In the genomic region with DNA sequence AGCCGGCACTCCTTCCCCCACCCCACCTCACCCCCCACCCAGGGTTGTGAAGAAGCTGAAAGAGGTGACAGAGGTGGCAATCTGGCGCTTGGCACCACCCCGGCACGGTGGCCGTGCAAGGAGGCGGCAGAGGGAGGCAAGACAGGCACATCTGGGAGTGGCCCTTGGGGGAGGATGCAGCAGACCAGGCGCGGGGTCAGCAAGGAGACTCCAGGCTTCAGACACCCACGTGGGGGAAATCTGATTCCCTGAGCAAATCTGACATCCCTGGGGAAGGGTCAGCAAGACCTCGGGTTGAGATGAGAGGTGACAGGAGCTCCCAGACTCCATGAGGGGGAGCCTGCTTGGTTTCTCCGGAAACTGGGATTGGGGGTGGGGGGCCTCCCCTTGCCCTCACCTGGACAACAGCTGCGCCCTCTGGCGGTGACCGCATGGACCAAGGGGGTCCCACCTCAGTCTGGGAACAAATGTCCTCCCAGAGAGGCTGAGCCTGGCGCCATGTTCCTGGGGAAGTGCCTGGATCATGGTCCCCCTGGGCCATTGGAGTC, we compare ENCODE assay signal across 1 cellular context.
A peak's percentile ranks its signal among the peaks of the same experiment; 100 is the strongest.
TF ChIP-seq lines count a peak whose summit lies in the region.

No MANE protein-coding gene starts in this region.

TF ChIP-seq in HepG2, 621 proteins besides CTCF, POLR2A, EP300 and RAD21 (continued from another document and continues in another):
- TF ChIP-seq, protein P1, sequence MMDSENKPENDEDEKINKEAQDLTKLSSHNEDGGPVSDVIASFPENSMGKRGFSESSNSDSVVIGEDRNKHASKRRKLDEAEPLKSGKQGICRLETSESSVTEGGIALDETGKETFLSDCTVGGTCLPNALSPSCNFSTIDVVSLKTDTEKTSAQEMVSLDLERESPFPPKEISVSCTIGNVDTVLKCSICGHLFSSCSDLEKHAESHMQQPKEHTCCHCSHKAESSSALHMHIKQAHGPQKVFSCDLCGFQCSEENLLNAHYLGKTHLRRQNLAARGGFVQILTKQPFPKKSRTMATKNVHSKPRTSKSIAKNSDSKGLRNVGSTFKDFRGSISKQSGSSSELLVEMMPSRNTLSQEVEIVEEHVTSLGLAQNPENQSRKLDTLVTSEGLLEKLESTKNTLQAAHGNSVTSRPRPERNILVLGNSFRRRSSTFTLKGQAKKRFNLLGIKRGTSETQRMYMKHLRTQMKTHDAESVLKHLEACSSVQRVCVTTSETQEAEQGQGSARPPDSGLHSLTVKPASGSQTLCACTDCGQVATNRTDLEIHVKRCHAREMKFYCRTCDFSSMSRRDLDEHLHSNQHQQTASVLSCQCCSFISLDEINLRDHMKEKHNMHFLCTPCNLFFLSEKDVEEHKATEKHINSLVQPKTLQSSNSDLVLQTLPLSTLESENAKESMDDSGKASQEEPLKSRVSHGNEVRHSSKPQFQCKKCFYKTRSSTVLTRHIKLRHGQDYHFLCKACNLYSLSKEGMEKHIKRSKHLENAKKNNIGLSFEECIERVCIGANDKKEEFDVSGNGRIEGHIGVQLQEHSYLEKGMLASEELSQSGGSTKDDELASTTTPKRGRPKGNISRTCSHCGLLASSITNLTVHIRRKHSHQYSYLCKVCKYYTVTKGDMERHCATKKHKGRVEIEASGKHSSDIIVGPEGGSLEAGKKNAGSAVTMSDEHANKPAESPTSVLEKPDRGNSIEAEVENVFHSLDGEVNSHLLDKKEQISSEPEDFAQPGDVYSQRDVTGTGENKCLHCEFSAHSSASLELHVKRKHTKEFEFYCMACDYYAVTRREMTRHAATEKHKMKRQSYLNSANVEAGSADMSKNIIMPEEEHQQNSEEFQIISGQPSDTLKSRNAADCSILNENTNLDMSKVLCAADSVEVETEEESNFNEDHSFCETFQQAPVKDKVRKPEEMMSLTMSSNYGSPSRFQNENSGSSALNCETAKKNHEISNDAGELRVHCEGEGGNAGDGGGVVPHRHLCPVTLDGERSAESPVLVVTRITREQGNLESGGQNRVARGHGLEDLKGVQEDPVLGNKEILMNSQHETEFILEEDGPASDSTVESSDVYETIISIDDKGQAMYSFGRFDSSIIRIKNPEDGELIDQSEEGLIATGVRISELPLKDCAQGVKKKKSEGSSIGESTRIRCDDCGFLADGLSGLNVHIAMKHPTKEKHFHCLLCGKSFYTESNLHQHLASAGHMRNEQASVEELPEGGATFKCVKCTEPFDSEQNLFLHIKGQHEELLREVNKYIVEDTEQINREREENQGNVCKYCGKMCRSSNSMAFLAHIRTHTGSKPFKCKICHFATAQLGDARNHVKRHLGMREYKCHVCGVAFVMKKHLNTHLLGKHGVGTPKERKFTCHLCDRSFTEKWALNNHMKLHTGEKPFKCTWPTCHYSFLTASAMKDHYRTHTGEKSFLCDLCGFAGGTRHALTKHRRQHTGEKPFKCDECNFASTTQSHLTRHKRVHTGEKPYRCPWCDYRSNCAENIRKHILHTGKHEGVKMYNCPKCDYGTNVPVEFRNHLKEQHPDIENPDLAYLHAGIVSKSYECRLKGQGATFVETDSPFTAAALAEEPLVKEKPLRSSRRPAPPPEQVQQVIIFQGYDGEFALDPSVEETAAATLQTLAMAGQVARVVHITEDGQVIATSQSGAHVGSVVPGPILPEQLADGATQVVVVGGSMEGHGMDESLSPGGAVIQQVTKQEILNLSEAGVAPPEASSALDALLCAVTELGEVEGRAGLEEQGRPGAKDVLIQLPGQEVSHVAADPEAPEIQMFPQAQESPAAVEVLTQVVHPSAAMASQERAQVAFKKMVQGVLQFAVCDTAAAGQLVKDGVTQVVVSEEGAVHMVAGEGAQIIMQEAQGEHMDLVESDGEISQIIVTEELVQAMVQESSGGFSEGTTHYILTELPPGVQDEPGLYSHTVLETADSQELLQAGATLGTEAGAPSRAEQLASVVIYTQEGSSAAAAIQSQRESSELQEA (CRISPR knock-in tag; IDR thresholded peaks at IDR 0.05; ENCODE audit: not compliant biosample characterization): no peak
- TF ChIP-seq KLF13 (CRISPR knock-in tag; IDR thresholded peaks at IDR 0.05) (no peak), KDM3A (CRISPR knock-in tag; IDR thresholded peaks at IDR 0.05; ENCODE audit: low read depth) (no peak), NFKB2 (CRISPR knock-in tag; IDR thresholded peaks at IDR 0.05; ENCODE audit: borderline replicate concordance) (peak; percentile 34; the same call in 1 of the 2 replicates), ZNF274 (CRISPR knock-in tag; IDR thresholded peaks at IDR 0.05) (peak; percentile 55; the same call in 1 of the 2 replicates), USF2 (IDR thresholded peaks at IDR 0.05; ENCODE audit: low read depth, low read length) (no peak), USF2 (CRISPR knock-in tag; IDR thresholded peaks at IDR 0.05; ENCODE audit: borderline replicate concordance) (no peak), PCBP1 (IDR thresholded peaks at IDR 0.05; ENCODE audit: borderline replicate concordance, low read depth, low read length) (no peak), ZSCAN12 (CRISPR knock-in tag; IDR thresholded peaks at IDR 0.05) (no peak), GATA4 (IDR thresholded peaks at IDR 0.05; ENCODE audit: borderline replicate concordance, low read depth) (no peak), MEIS1 (CRISPR knock-in tag; IDR thresholded peaks at IDR 0.05; ENCODE audit: borderline replicate concordance) (no peak), HNRNPLL (IDR thresholded peaks at IDR 0.05; ENCODE audit: low read depth, low read length, poor library complexity, severe bottlenecking) (no peak), MXD3 (CRISPR knock-in tag; IDR thresholded peaks at IDR 0.05) (no peak; the same call in 1 of the 2 replicates), SOX13 (IDR thresholded peaks at IDR 0.05) (no peak), SOX13 (CRISPR knock-in tag; conservative IDR thresholded peaks at IDR 0.05 in 1 of 2, IDR thresholded peaks at IDR 0.05 in 1 of 2) (no peak), KDM2A (CRISPR knock-in tag; IDR thresholded peaks at IDR 0.05; ENCODE audit: borderline replicate concordance, low read depth) (peak; percentile 43; the same call in 1 of the 2 replicates), HES4 (CRISPR knock-in tag; IDR thresholded peaks at IDR 0.05; ENCODE audit: borderline replicate concordance) (no peak), TRIM24 (CRISPR knock-in tag; IDR thresholded peaks at IDR 0.05) (no peak)
- TF ChIP-seq, protein P2, sequence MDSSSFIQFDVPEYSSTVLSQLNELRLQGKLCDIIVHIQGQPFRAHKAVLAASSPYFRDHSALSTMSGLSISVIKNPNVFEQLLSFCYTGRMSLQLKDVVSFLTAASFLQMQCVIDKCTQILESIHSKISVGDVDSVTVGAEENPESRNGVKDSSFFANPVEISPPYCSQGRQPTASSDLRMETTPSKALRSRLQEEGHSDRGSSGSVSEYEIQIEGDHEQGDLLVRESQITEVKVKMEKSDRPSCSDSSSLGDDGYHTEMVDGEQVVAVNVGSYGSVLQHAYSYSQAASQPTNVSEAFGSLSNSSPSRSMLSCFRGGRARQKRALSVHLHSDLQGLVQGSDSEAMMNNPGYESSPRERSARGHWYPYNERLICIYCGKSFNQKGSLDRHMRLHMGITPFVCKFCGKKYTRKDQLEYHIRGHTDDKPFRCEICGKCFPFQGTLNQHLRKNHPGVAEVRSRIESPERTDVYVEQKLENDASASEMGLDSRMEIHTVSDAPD (CRISPR knock-in tag; IDR thresholded peaks at IDR 0.05): no peak
- TF ChIP-seq, protein P3, sequence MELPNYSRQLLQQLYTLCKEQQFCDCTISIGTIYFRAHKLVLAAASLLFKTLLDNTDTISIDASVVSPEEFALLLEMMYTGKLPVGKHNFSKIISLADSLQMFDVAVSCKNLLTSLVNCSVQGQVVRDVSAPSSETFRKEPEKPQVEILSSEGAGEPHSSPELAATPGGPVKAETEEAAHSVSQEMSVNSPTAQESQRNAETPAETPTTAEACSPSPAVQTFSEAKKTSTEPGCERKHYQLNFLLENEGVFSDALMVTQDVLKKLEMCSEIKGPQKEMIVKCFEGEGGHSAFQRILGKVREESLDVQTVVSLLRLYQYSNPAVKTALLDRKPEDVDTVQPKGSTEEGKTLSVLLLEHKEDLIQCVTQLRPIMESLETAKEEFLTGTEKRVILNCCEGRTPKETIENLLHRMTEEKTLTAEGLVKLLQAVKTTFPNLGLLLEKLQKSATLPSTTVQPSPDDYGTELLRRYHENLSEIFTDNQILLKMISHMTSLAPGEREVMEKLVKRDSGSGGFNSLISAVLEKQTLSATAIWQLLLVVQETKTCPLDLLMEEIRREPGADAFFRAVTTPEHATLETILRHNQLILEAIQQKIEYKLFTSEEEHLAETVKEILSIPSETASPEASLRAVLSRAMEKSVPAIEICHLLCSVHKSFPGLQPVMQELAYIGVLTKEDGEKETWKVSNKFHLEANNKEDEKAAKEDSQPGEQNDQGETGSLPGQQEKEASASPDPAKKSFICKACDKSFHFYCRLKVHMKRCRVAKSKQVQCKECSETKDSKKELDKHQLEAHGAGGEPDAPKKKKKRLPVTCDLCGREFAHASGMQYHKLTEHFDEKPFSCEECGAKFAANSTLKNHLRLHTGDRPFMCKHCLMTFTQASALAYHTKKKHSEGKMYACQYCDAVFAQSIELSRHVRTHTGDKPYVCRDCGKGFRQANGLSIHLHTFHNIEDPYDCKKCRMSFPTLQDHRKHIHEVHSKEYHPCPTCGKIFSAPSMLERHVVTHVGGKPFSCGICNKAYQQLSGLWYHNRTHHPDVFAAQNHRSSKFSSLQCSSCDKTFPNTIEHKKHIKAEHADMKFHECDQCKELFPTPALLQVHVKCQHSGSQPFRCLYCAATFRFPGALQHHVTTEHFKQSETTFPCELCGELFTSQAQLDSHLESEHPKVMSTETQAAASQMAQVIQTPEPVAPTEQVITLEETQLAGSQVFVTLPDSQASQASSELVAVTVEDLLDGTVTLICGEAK (IDR thresholded peaks at IDR 0.05): no peak
- TF ChIP-seq, protein P3 (CRISPR knock-in tag; IDR thresholded peaks at IDR 0.05): no peak
- TF ChIP-seq, protein P4, sequence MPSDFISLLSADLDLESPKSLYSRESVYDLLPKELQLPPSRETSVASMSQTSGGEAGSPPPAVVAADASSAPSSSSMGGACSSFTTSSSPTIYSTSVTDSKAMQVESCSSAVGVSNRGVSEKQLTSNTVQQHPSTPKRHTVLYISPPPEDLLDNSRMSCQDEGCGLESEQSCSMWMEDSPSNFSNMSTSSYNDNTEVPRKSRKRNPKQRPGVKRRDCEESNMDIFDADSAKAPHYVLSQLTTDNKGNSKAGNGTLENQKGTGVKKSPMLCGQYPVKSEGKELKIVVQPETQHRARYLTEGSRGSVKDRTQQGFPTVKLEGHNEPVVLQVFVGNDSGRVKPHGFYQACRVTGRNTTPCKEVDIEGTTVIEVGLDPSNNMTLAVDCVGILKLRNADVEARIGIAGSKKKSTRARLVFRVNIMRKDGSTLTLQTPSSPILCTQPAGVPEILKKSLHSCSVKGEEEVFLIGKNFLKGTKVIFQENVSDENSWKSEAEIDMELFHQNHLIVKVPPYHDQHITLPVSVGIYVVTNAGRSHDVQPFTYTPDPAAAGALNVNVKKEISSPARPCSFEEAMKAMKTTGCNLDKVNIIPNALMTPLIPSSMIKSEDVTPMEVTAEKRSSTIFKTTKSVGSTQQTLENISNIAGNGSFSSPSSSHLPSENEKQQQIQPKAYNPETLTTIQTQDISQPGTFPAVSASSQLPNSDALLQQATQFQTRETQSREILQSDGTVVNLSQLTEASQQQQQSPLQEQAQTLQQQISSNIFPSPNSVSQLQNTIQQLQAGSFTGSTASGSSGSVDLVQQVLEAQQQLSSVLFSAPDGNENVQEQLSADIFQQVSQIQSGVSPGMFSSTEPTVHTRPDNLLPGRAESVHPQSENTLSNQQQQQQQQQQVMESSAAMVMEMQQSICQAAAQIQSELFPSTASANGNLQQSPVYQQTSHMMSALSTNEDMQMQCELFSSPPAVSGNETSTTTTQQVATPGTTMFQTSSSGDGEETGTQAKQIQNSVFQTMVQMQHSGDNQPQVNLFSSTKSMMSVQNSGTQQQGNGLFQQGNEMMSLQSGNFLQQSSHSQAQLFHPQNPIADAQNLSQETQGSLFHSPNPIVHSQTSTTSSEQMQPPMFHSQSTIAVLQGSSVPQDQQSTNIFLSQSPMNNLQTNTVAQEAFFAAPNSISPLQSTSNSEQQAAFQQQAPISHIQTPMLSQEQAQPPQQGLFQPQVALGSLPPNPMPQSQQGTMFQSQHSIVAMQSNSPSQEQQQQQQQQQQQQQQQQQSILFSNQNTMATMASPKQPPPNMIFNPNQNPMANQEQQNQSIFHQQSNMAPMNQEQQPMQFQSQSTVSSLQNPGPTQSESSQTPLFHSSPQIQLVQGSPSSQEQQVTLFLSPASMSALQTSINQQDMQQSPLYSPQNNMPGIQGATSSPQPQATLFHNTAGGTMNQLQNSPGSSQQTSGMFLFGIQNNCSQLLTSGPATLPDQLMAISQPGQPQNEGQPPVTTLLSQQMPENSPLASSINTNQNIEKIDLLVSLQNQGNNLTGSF (CRISPR knock-in tag; IDR thresholded peaks at IDR 0.05): no peak
